Comparison of ENCODE assay signal across 1 cellular context in genomic region chr13:40570930-40571329, GRCh38.
TF ChIP-seq lines count a peak whose summit lies in the region.

No MANE protein-coding gene starts in this region.

TF ChIP-seq in GM23338, 12 proteins besides CTCF, POLR2A, EP300 and RAD21 (continued from another document):
- TF ChIP-seq REST (IDR thresholded peaks at IDR 0.05; ENCODE audit: unreplicated experiment), result no peak
- no peak for TF ChIP-seq ZNF114 (CRISPR knock-in tag; IDR thresholded peaks at IDR 0.05)
- TF ChIP-seq STAT1 (IDR thresholded peaks at IDR 0.05; ENCODE audit: unreplicated experiment), result no peak
- TF ChIP-seq ZNF331 (CRISPR knock-in tag; IDR thresholded peaks at IDR 0.05; ENCODE audit: low read depth), result no peak
- TF ChIP-seq EZH2phosphoT487 (IDR thresholded peaks at IDR 0.05; ENCODE audit: unreplicated experiment), result no peak
- no peak for TF ChIP-seq NANOG (IDR thresholded peaks at IDR 0.05; ENCODE audit: borderline replicate concordance)
- no peak for TF ChIP-seq EZH2 (IDR thresholded peaks at IDR 0.05; ENCODE audit: low read depth, unreplicated experiment)
- TF ChIP-seq POLR2AphosphoS5 (IDR thresholded peaks at IDR 0.05; ENCODE audit: low read depth), result no peak
- TF ChIP-seq, protein P1, sequence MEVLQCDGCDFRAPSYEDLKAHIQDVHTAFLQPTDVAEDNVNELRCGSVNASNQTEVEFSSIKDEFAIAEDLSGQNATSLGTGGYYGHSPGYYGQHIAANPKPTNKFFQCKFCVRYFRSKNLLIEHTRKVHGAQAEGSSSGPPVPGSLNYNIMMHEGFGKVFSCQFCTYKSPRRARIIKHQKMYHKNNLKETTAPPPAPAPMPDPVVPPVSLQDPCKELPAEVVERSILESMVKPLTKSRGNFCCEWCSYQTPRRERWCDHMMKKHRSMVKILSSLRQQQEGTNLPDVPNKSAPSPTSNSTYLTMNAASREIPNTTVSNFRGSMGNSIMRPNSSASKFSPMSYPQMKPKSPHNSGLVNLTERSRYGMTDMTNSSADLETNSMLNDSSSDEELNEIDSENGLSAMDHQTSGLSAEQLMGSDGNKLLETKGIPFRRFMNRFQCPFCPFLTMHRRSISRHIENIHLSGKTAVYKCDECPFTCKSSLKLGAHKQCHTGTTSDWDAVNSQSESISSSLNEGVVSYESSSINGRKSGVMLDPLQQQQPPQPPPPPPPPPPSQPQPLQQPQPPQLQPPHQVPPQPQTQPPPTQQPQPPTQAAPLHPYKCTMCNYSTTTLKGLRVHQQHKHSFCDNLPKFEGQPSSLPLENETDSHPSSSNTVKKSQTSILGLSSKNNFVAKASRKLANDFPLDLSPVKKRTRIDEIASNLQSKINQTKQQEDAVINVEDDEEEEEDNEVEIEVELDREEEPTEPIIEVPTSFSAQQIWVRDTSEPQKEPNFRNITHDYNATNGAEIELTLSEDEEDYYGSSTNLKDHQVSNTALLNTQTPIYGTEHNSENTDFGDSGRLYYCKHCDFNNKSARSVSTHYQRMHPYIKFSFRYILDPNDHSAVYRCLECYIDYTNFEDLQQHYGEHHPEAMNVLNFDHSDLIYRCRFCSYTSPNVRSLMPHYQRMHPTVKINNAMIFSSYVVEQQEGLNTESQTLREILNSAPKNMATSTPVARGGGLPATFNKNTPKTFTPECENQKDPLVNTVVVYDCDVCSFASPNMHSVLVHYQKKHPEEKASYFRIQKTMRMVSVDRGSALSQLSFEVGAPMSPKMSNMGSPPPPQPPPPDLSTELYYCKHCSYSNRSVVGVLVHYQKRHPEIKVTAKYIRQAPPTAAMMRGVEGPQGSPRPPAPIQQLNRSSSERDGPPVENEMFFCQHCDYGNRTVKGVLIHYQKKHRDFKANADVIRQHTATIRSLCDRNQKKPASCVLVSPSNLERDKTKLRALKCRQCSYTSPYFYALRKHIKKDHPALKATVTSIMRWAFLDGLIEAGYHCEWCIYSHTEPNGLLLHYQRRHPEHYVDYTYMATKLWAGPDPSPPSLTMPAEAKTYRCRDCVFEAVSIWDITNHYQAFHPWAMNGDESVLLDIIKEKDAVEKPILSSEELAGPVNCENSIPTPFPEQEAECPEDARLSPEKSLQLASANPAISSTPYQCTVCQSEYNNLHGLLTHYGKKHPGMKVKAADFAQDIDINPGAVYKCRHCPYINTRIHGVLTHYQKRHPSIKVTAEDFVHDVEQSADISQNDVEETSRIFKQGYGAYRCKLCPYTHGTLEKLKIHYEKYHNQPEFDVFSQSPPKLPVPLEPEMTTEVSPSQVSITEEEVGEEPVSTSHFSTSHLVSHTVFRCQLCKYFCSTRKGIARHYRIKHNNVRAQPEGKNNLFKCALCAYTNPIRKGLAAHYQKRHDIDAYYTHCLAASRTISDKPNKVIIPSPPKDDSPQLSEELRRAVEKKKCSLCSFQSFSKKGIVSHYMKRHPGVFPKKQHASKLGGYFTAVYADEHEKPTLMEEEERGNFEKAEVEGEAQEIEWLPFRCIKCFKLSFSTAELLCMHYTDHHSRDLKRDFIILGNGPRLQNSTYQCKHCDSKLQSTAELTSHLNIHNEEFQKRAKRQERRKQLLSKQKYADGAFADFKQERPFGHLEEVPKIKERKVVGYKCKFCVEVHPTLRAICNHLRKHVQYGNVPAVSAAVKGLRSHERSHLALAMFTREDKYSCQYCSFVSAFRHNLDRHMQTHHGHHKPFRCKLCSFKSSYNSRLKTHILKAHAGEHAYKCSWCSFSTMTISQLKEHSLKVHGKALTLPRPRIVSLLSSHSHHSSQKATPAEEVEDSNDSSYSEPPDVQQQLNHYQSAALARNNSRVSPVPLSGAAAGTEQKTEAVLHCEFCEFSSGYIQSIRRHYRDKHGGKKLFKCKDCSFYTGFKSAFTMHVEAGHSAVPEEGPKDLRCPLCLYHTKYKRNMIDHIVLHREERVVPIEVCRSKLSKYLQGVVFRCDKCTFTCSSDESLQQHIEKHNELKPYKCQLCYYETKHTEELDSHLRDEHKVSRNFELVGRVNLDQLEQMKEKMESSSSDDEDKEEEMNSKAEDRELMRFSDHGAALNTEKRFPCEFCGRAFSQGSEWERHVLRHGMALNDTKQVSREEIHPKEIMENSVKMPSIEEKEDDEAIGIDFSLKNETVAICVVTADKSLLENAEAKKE (CRISPR knock-in tag; IDR thresholded peaks at IDR 0.05), result no peak
- no peak for TF ChIP-seq JUNB (IDR thresholded peaks at IDR 0.05; ENCODE audit: unreplicated experiment)
TF ChIP-seq in GM23338: peak in this region for 0.
